Comparison of ENCODE assay signal across 1 cellular context in genomic region chr20:3904857-3905256, GRCh38.
TF ChIP-seq lines count a peak whose summit lies in the region.

No MANE protein-coding gene starts in this region.

TF ChIP-seq in GM23338, 12 proteins besides CTCF, POLR2A, EP300 and RAD21 (continued from another document):
- TF ChIP-seq, protein P1, sequence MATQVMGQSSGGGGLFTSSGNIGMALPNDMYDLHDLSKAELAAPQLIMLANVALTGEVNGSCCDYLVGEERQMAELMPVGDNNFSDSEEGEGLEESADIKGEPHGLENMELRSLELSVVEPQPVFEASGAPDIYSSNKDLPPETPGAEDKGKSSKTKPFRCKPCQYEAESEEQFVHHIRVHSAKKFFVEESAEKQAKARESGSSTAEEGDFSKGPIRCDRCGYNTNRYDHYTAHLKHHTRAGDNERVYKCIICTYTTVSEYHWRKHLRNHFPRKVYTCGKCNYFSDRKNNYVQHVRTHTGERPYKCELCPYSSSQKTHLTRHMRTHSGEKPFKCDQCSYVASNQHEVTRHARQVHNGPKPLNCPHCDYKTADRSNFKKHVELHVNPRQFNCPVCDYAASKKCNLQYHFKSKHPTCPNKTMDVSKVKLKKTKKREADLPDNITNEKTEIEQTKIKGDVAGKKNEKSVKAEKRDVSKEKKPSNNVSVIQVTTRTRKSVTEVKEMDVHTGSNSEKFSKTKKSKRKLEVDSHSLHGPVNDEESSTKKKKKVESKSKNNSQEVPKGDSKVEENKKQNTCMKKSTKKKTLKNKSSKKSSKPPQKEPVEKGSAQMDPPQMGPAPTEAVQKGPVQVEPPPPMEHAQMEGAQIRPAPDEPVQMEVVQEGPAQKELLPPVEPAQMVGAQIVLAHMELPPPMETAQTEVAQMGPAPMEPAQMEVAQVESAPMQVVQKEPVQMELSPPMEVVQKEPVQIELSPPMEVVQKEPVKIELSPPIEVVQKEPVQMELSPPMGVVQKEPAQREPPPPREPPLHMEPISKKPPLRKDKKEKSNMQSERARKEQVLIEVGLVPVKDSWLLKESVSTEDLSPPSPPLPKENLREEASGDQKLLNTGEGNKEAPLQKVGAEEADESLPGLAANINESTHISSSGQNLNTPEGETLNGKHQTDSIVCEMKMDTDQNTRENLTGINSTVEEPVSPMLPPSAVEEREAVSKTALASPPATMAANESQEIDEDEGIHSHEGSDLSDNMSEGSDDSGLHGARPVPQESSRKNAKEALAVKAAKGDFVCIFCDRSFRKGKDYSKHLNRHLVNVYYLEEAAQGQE (IDR thresholded peaks at IDR 0.05; ENCODE audit: unreplicated experiment), result no peak
- TF ChIP-seq EZH2 (IDR thresholded peaks at IDR 0.05; ENCODE audit: low read depth, unreplicated experiment), result no peak
- TF ChIP-seq JUNB (IDR thresholded peaks at IDR 0.05; ENCODE audit: unreplicated experiment), result no peak
- no peak for TF ChIP-seq ZNF462 (CRISPR knock-in tag; IDR thresholded peaks at IDR 0.05)
- no peak for TF ChIP-seq POLR2AphosphoS5 (IDR thresholded peaks at IDR 0.05; ENCODE audit: low read depth)
- no peak for TF ChIP-seq NANOG (IDR thresholded peaks at IDR 0.05; ENCODE audit: borderline replicate concordance)
TF ChIP-seq in GM23338: peak in this region for 0.
